Comparison of ENCODE assay signal across 8 cellular contexts in the genomic region with DNA sequence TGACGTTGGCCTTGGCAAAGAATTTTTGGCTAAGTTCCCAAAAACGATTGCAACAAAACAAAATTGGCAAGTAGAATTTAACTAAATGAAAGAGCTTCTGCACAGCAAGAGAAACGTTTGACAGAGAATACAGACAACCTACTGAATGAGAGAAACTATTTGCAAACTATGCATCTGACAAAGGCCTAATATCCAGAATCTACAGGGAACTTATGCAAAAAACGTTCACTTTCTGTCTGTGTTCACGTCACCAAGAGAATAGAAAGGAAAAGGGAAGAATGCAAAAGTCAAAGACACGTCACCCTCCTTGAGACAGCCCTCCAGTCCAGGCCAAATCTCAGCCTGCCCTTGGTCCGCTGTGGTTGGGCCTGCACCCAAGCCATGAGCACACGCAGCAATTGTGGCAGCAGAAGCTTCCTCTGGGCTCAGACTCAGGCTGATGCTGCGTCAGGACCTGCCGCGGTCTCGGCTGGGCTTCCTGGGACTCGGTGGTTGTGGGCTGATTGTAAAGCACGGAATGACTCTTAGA.
A peak's percentile ranks its signal among the peaks of the same experiment; 100 is the strongest.
DNase-seq lines count a peak whose midpoint lies in the region; ATAC-seq, FAIRE-seq and TF ChIP-seq lines count a peak whose summit lies in the region.
"Not testable (repeated sequence)": the region's sequence is repeated elsewhere in the genome, so short reads cannot be mapped to it uniquely, and the experiment has no call there.

No MANE protein-coding gene starts in this region.

- H3K4me1 ChIP-seq in CD4-positive, CD25-positive, alpha-beta regulatory T cell (ENCODE audit: control insufficient read depth, insufficient read depth, low read length, poor library complexity, severe bottlenecking); pancreas: not testable (repeated sequence)
- H3K4me1 ChIP-seq in tibial artery: peaks cover 0 to 38% (median 2%) of the 10 kb centered on the region in 4 donors

- FAIRE-seq in pancreas (lab: Jason Lieb, UNC): not testable (repeated sequence)

- not testable (repeated sequence) for TF ChIP-seq CTCF in pancreas (IDR thresholded peaks at IDR 0.05); tibial artery (IDR thresholded peaks at IDR 0.05)

- not testable (repeated sequence) for H3K36me3 Mint-ChIP-seq in CD4-positive, CD25-positive, alpha-beta regulatory T cell; activated naive CD8-positive, alpha-beta T cell; effector memory CD8-positive, alpha-beta T cell (ENCODE audit: insufficient read depth)

- peaks cover 4 to 22% (median 12%) of the 10 kb centered on the region in 4 donors for H3K4me1 Mint-ChIP-seq in CD4-positive, CD25-positive, alpha-beta regulatory T cell
- peaks cover 21% of the 10 kb centered on the region for H3K4me1 Mint-ChIP-seq in activated naive CD8-positive, alpha-beta T cell (ENCODE audit: low read depth)
- peaks cover 8 to 13% of the 10 kb centered on the region in 2 donors for H3K4me1 Mint-ChIP-seq in effector memory CD8-positive, alpha-beta T cell (ENCODE audit: low read depth in 2 of 2)

- not testable (repeated sequence) for H3K27me3 ChIP-seq in CD4-positive, CD25-positive, alpha-beta regulatory T cell (ENCODE audit: control insufficient read depth, insufficient read depth, low read length); pancreas; tibial artery

- H3K4me3 Mint-ChIP-seq in CD4-positive, CD25-positive, alpha-beta regulatory T cell: peak overlapping the region in 1 of 4 donors; percentile 52
- H3K4me3 Mint-ChIP-seq in activated naive CD8-positive, alpha-beta T cell: peak overlapping the region; percentile 11
- peak overlapping the region in 1 of 2 donors; percentile 44 for H3K4me3 Mint-ChIP-seq in effector memory CD8-positive, alpha-beta T cell

- H3K9me3 Mint-ChIP-seq in CD4-positive, CD25-positive, alpha-beta regulatory T cell; activated naive CD8-positive, alpha-beta T cell (ENCODE audit: low read depth); effector memory CD8-positive, alpha-beta T cell: not testable (repeated sequence)

- H3K27ac ChIP-seq in CD4-positive, CD25-positive, alpha-beta regulatory T cell (ENCODE audit: insufficient read depth, low read length, poor library complexity, severe bottlenecking): not testable (repeated sequence)
- H3K27ac ChIP-seq in pancreas (peak overlapping the region in 2 of 4 donors; percentile 19 to 52), tibial artery (peak overlapping the region; percentile 41 to 76)

- intact Hi-C loops in pancreas (cut with DNase I); tibial artery (cut with DNase I; ENCODE audit: low total_unique reads): not testable (repeated sequence)

- 28 to 34% methylated on average over 7 of the region's 14 CpGs for WGBS in pancreas, 2 donors

- H3K4me3 ChIP-seq in CD4-positive, CD25-positive, alpha-beta regulatory T cell (ENCODE audit: low read depth, low read length); pancreas: not testable (repeated sequence)
- H3K4me3 ChIP-seq in tibial artery: peak overlapping the region; percentile 22 to 27

- not testable (repeated sequence) for DNase-seq in CD4-positive, CD25-positive, alpha-beta regulatory T cell; effector memory CD8-positive, alpha-beta T cell; pancreas; tibial artery
- DNase-seq in LHCN-M2 (ENCODE audit: low read depth) (peak; percentile 86), SKM-1 treated with dmso at 0.1 percent for 144 hours (lab: John Stamatoyannopoulos, UW; ENCODE audit: unreplicated experiment) (peak; percentile 46), inferior parietal cortex (ENCODE audit: extremely low spot score) (peak; percentile 15)

- ATAC-seq in CD4-positive, CD25-positive, alpha-beta regulatory T cell (ENCODE audit: low read depth in 2 of 2): peak; percentile 59 to 65
- peak; percentile 83 for ATAC-seq in effector memory CD8-positive, alpha-beta T cell (replicated peaks)
- peak; percentile 31 to 90 (median 78) for ATAC-seq in pancreas

- H3K9me3 ChIP-seq in CD4-positive, CD25-positive, alpha-beta regulatory T cell (ENCODE audit: control insufficient read depth in 2 of 2, low read length in 2 of 2); pancreas; tibial artery: not testable (repeated sequence)

- not testable (repeated sequence) for H3K27ac Mint-ChIP-seq in CD4-positive, CD25-positive, alpha-beta regulatory T cell; activated naive CD8-positive, alpha-beta T cell
- H3K27ac Mint-ChIP-seq in effector memory CD8-positive, alpha-beta T cell: peak overlapping the region; percentile 26 to 72

- H3K27me3 Mint-ChIP-seq in CD4-positive, CD25-positive, alpha-beta regulatory T cell; activated naive CD8-positive, alpha-beta T cell; effector memory CD8-positive, alpha-beta T cell: not testable (repeated sequence)

- H3K36me3 ChIP-seq in CD4-positive, CD25-positive, alpha-beta regulatory T cell (ENCODE audit: control insufficient read depth, insufficient read depth, low read length); pancreas; tibial artery: not testable (repeated sequence)
